1 cellular context compared by ENCODE assay signal in genomic region chr22:17774928-17775675, GRCh38.
TF ChIP-seq lines count a peak whose summit lies in the region.

No MANE protein-coding gene starts in this region.

TF ChIP-seq in HepG2, 621 proteins besides CTCF, POLR2A, EP300 and RAD21 (continued from another document):
- TF ChIP-seq ZNF687 (CRISPR knock-in tag; IDR thresholded peaks at IDR 0.05) = peak; percentile 30
